ENCODE assay signal across 12 cellular contexts in genomic region chr10:69383485-69384089, GRCh38. TPM values are rescaled to one million over a fixed set of nuclear protein-coding genes. Genes with fewer than 3 reads are reported as not detected.
DNase-seq lines count a peak whose midpoint lies in the region; ATAC-seq, FAIRE-seq and TF ChIP-seq lines count a peak whose summit lies in the region.
"Had no signal": no experiment of that assay in that cellular context is flagged by ENCODE, and none has a peak within 500 bp of the region (broad histone marks: within the 10 kb centered on the region; RNA-seq: fewer than 3 reads in every experiment).

No MANE protein-coding gene starts in this region.

- H3K4me1 ChIP-seq in pancreas (no peaks in the 10 kb centered on the region), HAP-1 (no peaks in the 10 kb centered on the region)

- intact Hi-C loops in pancreas (cut with DNase I) = no loop called here

- 61 to 64% methylated on average over 4 of the region's 4 CpGs for WGBS in pancreas, 2 donors

- H3K27ac ChIP-seq in pancreas = no peak overlapping the region

- FAIRE-seq in pancreas (lab: Jason Lieb, UNC) = no peak

- peak; percentile 89 for DNase-seq in AG20443 (ENCODE audit: low spot score)
- peak; percentile 71 for DNase-seq in RPMI7951 (ENCODE audit: low read depth)
- peak; percentile 88 for DNase-seq in fibroblast of mammary gland (ENCODE audit: low read depth)
- no peak for DNase-seq in pancreas
- DNase-seq in HAP-1 (ENCODE audit: low spot score in 2 of 2) = no peak
- DNase-seq in NCI-H1417 treated with DMSO at 0.1 percent for 48 hours (lab: John Stamatoyannopoulos, UW) = no peak
- no peak for DNase-seq in activated CD4-positive, alpha-beta T cell treated with anti-CD3 and anti-CD28 coated beads, Interleukin-2, amount 50 U/mL, for 48 hours
- DNase-seq: activated CD8-positive, alpha-beta T cell treated with anti-CD3 and anti-CD28 coated beads, Interleukin-2, amount 10 ng/mL, durations not matched to agents 7 days and 5 days; NCI-H1092; stimulated activated CD4-positive, alpha-beta T cell treated with anti-CD3 and anti-CD28 coated beads, Interleukin-12 subunit alpha, Interleukin-12 subunit beta, amount 100 ng/mL, for 4 hours had no signal

- H3K4me3 ChIP-seq in fibroblast of mammary gland (ENCODE audit: control insufficient read depth, low read depth, low read length) = no peak overlapping the region
- H3K4me3 ChIP-seq in pancreas = no peak overlapping the region
- H3K4me3 ChIP-seq in HAP-1 = no peak overlapping the region

- H3K9me3 ChIP-seq in pancreas = no peaks in the 10 kb centered on the region
- H3K9me3 ChIP-seq in HAP-1 = no peaks in the 10 kb centered on the region

- H3K36me3 ChIP-seq in pancreas (peaks cover 0 to 7% (median 0%) of the 10 kb centered on the region in 3 donors), HAP-1 (replicated peaks) (peaks cover 47% of the 10 kb centered on the region)

- in situ Hi-C loops in HAP-1 (cut with MboI; ENCODE audit: low sequenced_read_pairs) = no loop called here

- peak in 3 of 4 donors; percentile 42 to 56 (median 50) for ATAC-seq in pancreas
- ATAC-seq in HG03159 (IDR thresholded peaks at IDR 0.05; ENCODE audit: unreplicated experiment) = no peak
- ATAC-seq: activated CD8-positive, alpha-beta T cell treated with anti-CD3 and anti-CD28 coated beads, Interleukin-2, amount 10 ng/mL, durations not matched to agents 7 days and 5 days; left lobe of liver had no signal

- H3K27me3 ChIP-seq in pancreas (no peaks in the 10 kb centered on the region), HAP-1 (ENCODE audit: low read depth) (no peaks in the 10 kb centered on the region)

- TF ChIP-seq CTCF in fibroblast of mammary gland (conservative IDR thresholded peaks at IDR 0.05; ENCODE audit: control insufficient read depth, insufficient read depth, low read depth, low read length) (peak; percentile 35), pancreas (IDR thresholded peaks at IDR 0.05) (no peak)

RNA-seq across cellular contexts. Expression of gene TACR2, which starts 33.1 kb away (rescaled TPM):
- total RNA-seq in RPMI7951 (2014; rRNA removed; shearing (Covaris generic)) = 0.10 and 0.36 TPM in 2 replicates
- under 1 TPM in 4 of 6 donors, not detected in 2; 0.12 to 0.28 (median 0.18) TPM for total RNA-seq in pancreas
- polyA plus RNA-seq in pancreas = under 1 TPM; 0.14 to 0.15 TPM
- total RNA-seq: activated CD8-positive, alpha-beta T cell treated with anti-CD3 and anti-CD28 coated beads, Interleukin-2, amount 10 ng/mL, durations not matched to agents 7 days and 5 days; left lobe of liver had no signal

Comparison
In these comparisons a context has a peak if more than half of its experiments do, and no peak if none do; other contexts are left out.
1. DNase-seq: peak in AG20443 (single experiment), RPMI7951 (single experiment) and fibroblast of mammary gland (single experiment); none in pancreas (0 of 6), HAP-1 (0 of 2), NCI-H1417 treated with DMSO at 0.1 percent for 48 hours (single experiment) and activated CD4-positive, alpha-beta T cell treated with anti-CD3 and anti-CD28 coated beads, Interleukin-2, amount 50 U/mL, for 48 hours (0 of 2).